ENCODE assay signal across 9 cellular contexts in genomic region chr12:55682087-55682796, GRCh38. TPM values are rescaled to one million over a fixed set of nuclear protein-coding genes. Genes with fewer than 3 reads are reported as not detected.
DNase-seq lines count a peak whose midpoint lies in the region; ATAC-seq and TF ChIP-seq lines count a peak whose summit lies in the region.
"Had no signal": no experiment of that assay in that cellular context is flagged by ENCODE, and none has a peak within 500 bp of the region (broad histone marks: within the 10 kb centered on the region; RNA-seq: fewer than 3 reads in every experiment).

No MANE protein-coding gene starts in this region.

- peak; percentile 11 for DNase-seq in HK-2 (ENCODE audit: unreplicated experiment)
- DNase-seq in memory B cell (ENCODE audit: low spot score in 2 of 2), result no peak
- no peak for DNase-seq in foreskin melanocyte
- DNase-seq: activated CD4-positive, alpha-beta T cell treated with anti-CD3 and anti-CD28 coated beads, Interleukin-2, amount 10 ng/mL, durations not matched to agents 7 days and 5 days had no signal

- H3K36me3 Mint-ChIP-seq in brain, result peaks cover 14% of the 10 kb centered on the region
- no peaks in the 10 kb centered on the region for H3K36me3 Mint-ChIP-seq in memory B cell

- peaks cover 0 to 6% (median 0%) of the 10 kb centered on the region in 5 donors for H3K27me3 ChIP-seq in subcutaneous abdominal adipose tissue (ENCODE audit: control insufficient read depth in 5 of 5, insufficient read depth in 4 of 5, low read length in 5 of 5)

- H3K36me3 ChIP-seq in subcutaneous abdominal adipose tissue (ENCODE audit: control insufficient read depth in 5 of 5, insufficient read depth in 5 of 5, low read length in 5 of 5), result peaks cover 0 to 23% (median 22%) of the 10 kb centered on the region in 5 donors

- peak overlapping the region in 3 of 5 donors; percentile 34 to 48 (median 43) for H3K4me3 ChIP-seq in subcutaneous abdominal adipose tissue (ENCODE audit: low read depth in 1 of 5, low read length in 5 of 5)

- no peak overlapping the region for H3K9ac ChIP-seq in subcutaneous abdominal adipose tissue (ENCODE audit: low read length in 5 of 5)

- H3K27me3 Mint-ChIP-seq in brain (no peaks in the 10 kb centered on the region), memory B cell (peaks cover 7% of the 10 kb centered on the region)

- ATAC-seq in memory B cell (ENCODE audit: low read depth) (peak; percentile 71), HG03342 (IDR thresholded peaks at IDR 0.05; ENCODE audit: unreplicated experiment) (no peak), HG02642 (IDR thresholded peaks at IDR 0.05; ENCODE audit: poor library complexity, unreplicated experiment) (no peak)

- H3K4me1 ChIP-seq in subcutaneous abdominal adipose tissue (ENCODE audit: control insufficient read depth in 5 of 5, insufficient read depth in 5 of 5, low read length in 5 of 5), result peaks cover 2 to 16% (median 13%) of the 10 kb centered on the region in 5 donors

- H3K4me3 Mint-ChIP-seq in brain (peak overlapping the region in 3 of 5 experiments; percentile 68 to 90 (median 88)), memory B cell (peak overlapping the region; percentile 76)
- H3K4me3 Mint-ChIP-seq: activated CD4-positive, alpha-beta T cell treated with anti-CD3 and anti-CD28 coated beads, Interleukin-2, amount 10 ng/mL, durations not matched to agents 7 days and 5 days had no signal

- no peak overlapping the region for H3K27ac ChIP-seq in subcutaneous abdominal adipose tissue (ENCODE audit: low read depth, low read length)
- H3K27ac ChIP-seq: RWPE1 had no signal

- H3K9me3 ChIP-seq in subcutaneous abdominal adipose tissue (ENCODE audit: control insufficient read depth in 5 of 5, low read length in 5 of 5), result no peaks in the 10 kb centered on the region

- TF ChIP-seq CTCF in brain (conservative IDR thresholded peaks at IDR 0.05), result no peak

- H3K27ac Mint-ChIP-seq in brain (peak overlapping the region in 2 of 5 experiments; percentile 87 to 94), memory B cell (no peak overlapping the region)
- H3K27ac Mint-ChIP-seq: activated CD4-positive, alpha-beta T cell treated with anti-CD3 and anti-CD28 coated beads, Interleukin-2, amount 10 ng/mL, durations not matched to agents 7 days and 5 days had no signal

- H3K4me1 Mint-ChIP-seq in brain (peaks cover 13% of the 10 kb centered on the region), memory B cell (peaks cover 29% of the 10 kb centered on the region)

- no peaks in the 10 kb centered on the region for H3K9me3 Mint-ChIP-seq in brain
- H3K9me3 Mint-ChIP-seq in memory B cell, result no peaks in the 10 kb centered on the region
- H3K9me3 Mint-ChIP-seq: activated CD4-positive, alpha-beta T cell treated with anti-CD3 and anti-CD28 coated beads, Interleukin-2, amount 10 ng/mL, durations not matched to agents 7 days and 5 days had no signal

RNA-seq across cellular contexts. Expression of gene ITGA7, which starts 25.5 kb away (rescaled TPM):
- polyA plus RNA-seq in brain (ENCODE audit: insufficient read depth, low read depth, low replicate concordance), result 17.4 TPM

RNA-seq across cellular contexts. Expression of gene BLOC1S1, which starts 33.6 kb away (rescaled TPM):
- polyA plus RNA-seq in brain (ENCODE audit: insufficient read depth, low read depth, low replicate concordance), result 257 TPM

RNA-seq across cellular contexts. Expression of gene RDH5, which starts 38.0 kb away (rescaled TPM):
- 2.0 TPM for polyA plus RNA-seq in brain (ENCODE audit: insufficient read depth, low read depth, low replicate concordance)

RNA-seq across cellular contexts. Expression of gene OR10P1, which starts 45.5 kb away (rescaled TPM):
- not detected for polyA plus RNA-seq in brain (ENCODE audit: insufficient read depth, low read depth, low replicate concordance)

RNA-seq across cellular contexts. Expression of gene CD63, which starts 46.6 kb away (rescaled TPM):
- 568 TPM for polyA plus RNA-seq in brain (ENCODE audit: insufficient read depth, low read depth, low replicate concordance)
